24 cellular contexts compared by ENCODE assay signal in genomic region chr2:189841019-189841418, GRCh38.
"Had no signal": no experiment of that assay in that cellular context is flagged by ENCODE, and none has a peak within 500 bp of the region (broad histone marks: within the 10 kb centered on the region; RNA-seq: fewer than 3 reads in every experiment).

No MANE protein-coding gene starts in this region.

- H3K27me3 Mint-ChIP-seq: activated naive CD8-positive, alpha-beta T cell treated with anti-CD3 and anti-CD28 coated beads, Interleukin-2, amount 50 U/mL, for 24 hours; natural killer cell treated with Interleukin-12 subunit alpha and Interleukin-12 subunit beta and Interleukin-15 and Interleukin-18, amount 100 ng/mL, for 72 hours had no signal

- H3K4me3 Mint-ChIP-seq: activated naive CD4-positive, alpha-beta T cell treated with anti-CD3 and anti-CD28 coated beads for 36 hours; activated naive CD8-positive, alpha-beta T cell treated with anti-CD3 and anti-CD28 coated beads, Interleukin-2, amount 50 U/mL, for 24 hours; activated T-cell treated with anti-CD3 and anti-CD28 coated beads, Interleukin-2, amount 50 U/mL, for 4 hours; endodermal cell; natural killer cell treated with Interleukin-12 subunit alpha and Interleukin-12 subunit beta and Interleukin-15 and Interleukin-18, amount 100 ng/mL, for 72 hours; T-helper 2 cell treated with Interferon-gamma antibody and Interleukin-4, amounts not matched to agents 5 μg/mL and 100 μg/mL, for 36 hours had no signal

- H3K9me3 ChIP-seq: body of pancreas, esophagus squamous epithelium, gastrocnemius medialis, ovary, prostate gland, spleen, thyroid gland had no signal

- H3K9me3 Mint-ChIP-seq: activated naive CD4-positive, alpha-beta T cell treated with anti-CD3 and anti-CD28 coated beads for 36 hours; activated naive CD8-positive, alpha-beta T cell treated with anti-CD3 and anti-CD28 coated beads, Interleukin-2, amount 50 U/mL, for 24 hours; activated T-cell treated with anti-CD3 and anti-CD28 coated beads, Interleukin-2, amount 50 U/mL, for 4 hours; endodermal cell; natural killer cell treated with Interleukin-12 subunit alpha and Interleukin-12 subunit beta and Interleukin-15 and Interleukin-18, amount 100 ng/mL, for 72 hours; T-helper 2 cell treated with Interferon-gamma antibody and Interleukin-4, amounts not matched to agents 5 μg/mL and 100 μg/mL, for 36 hours had no signal

- DNase-seq: activated CD4-positive, alpha-beta T cell treated with anti-CD3 and anti-CD28 coated beads, Interleukin-2, amount 50 U/mL, for 1 hour; activated CD4-positive, CD25-positive, alpha-beta regulatory T cell treated with anti-CD3 and anti-CD28 coated beads, Interleukin-2, amount 50 U/mL, for 72 hours; activated CD8-positive, alpha-beta memory T cell treated with anti-CD3 and anti-CD28 coated beads for 24 hours; activated CD8-positive, alpha-beta memory T cell treated with anti-CD3 and anti-CD28 coated beads, Interleukin-2, amount 50 U/mL, for 4 hours; activated effector memory CD4-positive, alpha-beta T cell treated with Interleukin-2 at 50 U/mL for 16 hours; activated naive CD4-positive, alpha-beta T cell treated with anti-CD3 and anti-CD28 coated beads for 36 hours; activated naive CD8-positive, alpha-beta T cell treated with anti-CD3 and anti-CD28 coated beads, Interleukin-2, amount 50 U/mL, for 24 hours; activated T-cell treated with anti-CD3 and anti-CD28 coated beads, Interleukin-2, amount 50 U/mL, for 4 hours; body of pancreas; cortex of kidney; endodermal cell; esophagus squamous epithelium; gastrocnemius medialis; head of caudate nucleus; hypothalamus; ovary; spleen; stimulated activated CD4-positive, alpha-beta T cell treated with anti-CD3 and anti-CD28 coated beads, Interleukin-4, amount 100 ng/mL, for 24 hours; stimulated activated naive CD8-positive, alpha-beta T cell treated with anti-CD3 and anti-CD28 coated beads, Interleukin-15, Interleukin-2, amounts not matched to agents 100 U/mL and 50 U/mL, for 24 hours; substantia nigra; thyroid gland had no signal

- H3K27ac Mint-ChIP-seq: activated naive CD4-positive, alpha-beta T cell treated with anti-CD3 and anti-CD28 coated beads for 36 hours; activated naive CD8-positive, alpha-beta T cell treated with anti-CD3 and anti-CD28 coated beads, Interleukin-2, amount 50 U/mL, for 24 hours; endodermal cell; natural killer cell treated with Interleukin-12 subunit alpha and Interleukin-12 subunit beta and Interleukin-15 and Interleukin-18, amount 100 ng/mL, for 72 hours; T-helper 2 cell treated with Interferon-gamma antibody and Interleukin-4, amounts not matched to agents 5 μg/mL and 100 μg/mL, for 36 hours had no signal

- ATAC-seq: activated naive CD8-positive, alpha-beta T cell treated with anti-CD3 and anti-CD28 coated beads, Interleukin-2, amount 50 U/mL, for 24 hours; activated T-cell treated with anti-CD3 and anti-CD28 coated beads, Interleukin-2, amount 50 U/mL, for 4 hours; body of pancreas; gastrocnemius medialis; natural killer cell treated with Interleukin-12 subunit alpha and Interleukin-12 subunit beta and Interleukin-15 and Interleukin-18, amount 100 ng/mL, for 72 hours; stimulated activated naive CD8-positive, alpha-beta T cell treated with anti-CD3 and anti-CD28 coated beads, Interleukin-15, Interleukin-2, amounts not matched to agents 100 U/mL and 50 U/mL, for 24 hours had no signal
